Comparison of ENCODE assay signal across 19 cellular contexts in genomic region chr14:104685998-104686610, GRCh38. TPM values are rescaled to one million over a fixed set of nuclear protein-coding genes. Genes with fewer than 3 reads are reported as not detected.
DNase-seq lines count a peak whose midpoint lies in the region; ATAC-seq and FAIRE-seq lines count a peak whose summit lies in the region.
"Had no signal": no experiment of that assay in that cellular context is flagged by ENCODE, and none has a peak within 500 bp of the region (broad histone marks: within the 10 kb centered on the region; RNA-seq: fewer than 3 reads in every experiment).

No MANE protein-coding gene starts in this region.

- POLR2A ChIA-PET in activated naive CD8-positive, alpha-beta T cell treated with anti-CD3 and anti-CD28 coated beads, Interleukin-2, amount 10 ng/mL, durations not matched to agents 7 days and 5 days (lab: Charles Lee): interaction anchor here (1.2 to 6.5 kb wide), 2 partner anchors 8 to 12 kb away, joined by 3 to 52 read pairs; no protein-coding TSS in a partner anchor

- H3K36me3 Mint-ChIP-seq in activated CD4-positive, alpha-beta T cell treated with anti-CD3 and anti-CD28 coated beads, Interleukin-2, amount 10 ng/mL, durations not matched to agents 24 days and 14 days (ENCODE audit: low read depth): peaks cover 3% of the 10 kb centered on the region
- H3K36me3 Mint-ChIP-seq in activated naive CD8-positive, alpha-beta T cell treated with anti-CD3 and anti-CD28 coated beads, Interleukin-2, amount 10 ng/mL, durations not matched to agents 7 days and 5 days: peaks cover under 1% of the 10 kb centered on the region
- no peaks in the 10 kb centered on the region for H3K36me3 Mint-ChIP-seq in stimulated activated memory B cell treated with anti-CD40 and anti-IgM and Interleukin-4, amounts not matched to agents 10 μg/mL and 1 μg/mL and 100 μg/mL, for 72 hours
- H3K36me3 Mint-ChIP-seq: CD8-positive, alpha-beta memory T cell had no signal

- intact Hi-C loops in activated CD4-positive, alpha-beta T cell treated with anti-CD3 and anti-CD28 coated beads, Interleukin-2, amount 10 ng/mL, durations not matched to agents 24 days and 14 days (cut with micrococcal nuclease): loop anchor here (5.0 kb wide), 1 partner anchor 34 kb away; no protein-coding TSS in a partner anchor

- peaks cover 35% of the 10 kb centered on the region for H3K4me1 Mint-ChIP-seq in activated CD4-positive, alpha-beta T cell treated with anti-CD3 and anti-CD28 coated beads, Interleukin-2, amount 10 ng/mL, durations not matched to agents 24 days and 14 days
- peaks cover 32% of the 10 kb centered on the region for H3K4me1 Mint-ChIP-seq in activated naive CD8-positive, alpha-beta T cell treated with anti-CD3 and anti-CD28 coated beads, Interleukin-2, amount 10 ng/mL, durations not matched to agents 7 days and 5 days
- peaks cover 58% of the 10 kb centered on the region for H3K4me1 Mint-ChIP-seq in stimulated activated memory B cell treated with anti-CD40 and anti-IgM and Interleukin-4, amounts not matched to agents 10 μg/mL and 1 μg/mL and 100 μg/mL, for 72 hours

- no peak for ATAC-seq in activated naive CD8-positive, alpha-beta T cell treated with anti-CD3 and anti-CD28 coated beads, Interleukin-2, amount 10 ng/mL, durations not matched to agents 7 days and 5 days (ENCODE audit: low read depth)
- ATAC-seq in stimulated activated memory B cell treated with anti-CD40 and anti-IgM and Interleukin-4, amounts not matched to agents 10 μg/mL and 1 μg/mL and 100 μg/mL, for 72 hours: no peak
- ATAC-seq: activated T-cell treated with anti-CD3 and anti-CD28 coated beads, Interleukin-2, amount 50 U/mL, for 4 hours; left lobe of liver; stimulated activated naive B cell treated with anti-CD40 and anti-IgM and Interleukin-4, amounts not matched to agents 10 μg/mL and 1 μg/mL and 100 μg/mL, for 72 hours; T-helper 17 cell had no signal

- FAIRE-seq in HTR-8/SVneo (lab: Jason Lieb, UNC): peak; percentile 68

- H3K4me3 Mint-ChIP-seq in activated CD4-positive, alpha-beta T cell treated with anti-CD3 and anti-CD28 coated beads, Interleukin-2, amount 10 ng/mL, durations not matched to agents 24 days and 14 days: peak overlapping the region; percentile 40
- H3K4me3 Mint-ChIP-seq in activated naive CD8-positive, alpha-beta T cell treated with anti-CD3 and anti-CD28 coated beads, Interleukin-2, amount 10 ng/mL, durations not matched to agents 7 days and 5 days: no peak overlapping the region
- H3K4me3 Mint-ChIP-seq in stimulated activated memory B cell treated with anti-CD40 and anti-IgM and Interleukin-4, amounts not matched to agents 10 μg/mL and 1 μg/mL and 100 μg/mL, for 72 hours: no peak overlapping the region
- H3K4me3 Mint-ChIP-seq: activated T-cell treated with anti-CD3 and anti-CD28 coated beads, Interleukin-2, amount 50 U/mL, for 4 hours; H9; stimulated activated naive B cell treated with anti-CD40 and anti-IgM and Interleukin-4, amounts not matched to agents 10 μg/mL and 1 μg/mL and 100 μg/mL, for 72 hours had no signal

- peaks cover 2% of the 10 kb centered on the region for H3K27me3 Mint-ChIP-seq in activated CD4-positive, alpha-beta T cell treated with anti-CD3 and anti-CD28 coated beads, Interleukin-2, amount 10 ng/mL, durations not matched to agents 24 days and 14 days
- peaks cover 6% of the 10 kb centered on the region for H3K27me3 Mint-ChIP-seq in activated naive CD8-positive, alpha-beta T cell treated with anti-CD3 and anti-CD28 coated beads, Interleukin-2, amount 10 ng/mL, durations not matched to agents 7 days and 5 days
- no peaks in the 10 kb centered on the region for H3K27me3 Mint-ChIP-seq in stimulated activated memory B cell treated with anti-CD40 and anti-IgM and Interleukin-4, amounts not matched to agents 10 μg/mL and 1 μg/mL and 100 μg/mL, for 72 hours
- H3K27me3 Mint-ChIP-seq: stimulated activated naive B cell treated with anti-CD40 and anti-IgM and Interleukin-4, amounts not matched to agents 10 μg/mL and 1 μg/mL and 100 μg/mL, for 72 hours; T-helper 17 cell had no signal

- no peaks in the 10 kb centered on the region for H3K9me3 Mint-ChIP-seq in activated CD4-positive, alpha-beta T cell treated with anti-CD3 and anti-CD28 coated beads, Interleukin-2, amount 10 ng/mL, durations not matched to agents 24 days and 14 days
- H3K9me3 Mint-ChIP-seq in activated naive CD8-positive, alpha-beta T cell treated with anti-CD3 and anti-CD28 coated beads, Interleukin-2, amount 10 ng/mL, durations not matched to agents 7 days and 5 days: no peaks in the 10 kb centered on the region
- peaks cover 3% of the 10 kb centered on the region for H3K9me3 Mint-ChIP-seq in stimulated activated memory B cell treated with anti-CD40 and anti-IgM and Interleukin-4, amounts not matched to agents 10 μg/mL and 1 μg/mL and 100 μg/mL, for 72 hours
- H3K9me3 Mint-ChIP-seq: activated T-cell treated with anti-CD3 and anti-CD28 coated beads, Interleukin-2, amount 50 U/mL, for 4 hours; CD8-positive, alpha-beta memory T cell had no signal

- H3K27ac Mint-ChIP-seq in activated CD4-positive, alpha-beta T cell treated with anti-CD3 and anti-CD28 coated beads, Interleukin-2, amount 10 ng/mL, durations not matched to agents 24 days and 14 days: peak overlapping the region; percentile 81
- H3K27ac Mint-ChIP-seq in activated naive CD8-positive, alpha-beta T cell treated with anti-CD3 and anti-CD28 coated beads, Interleukin-2, amount 10 ng/mL, durations not matched to agents 7 days and 5 days: peak overlapping the region; percentile 65
- peak overlapping the region; percentile 75 for H3K27ac Mint-ChIP-seq in stimulated activated memory B cell treated with anti-CD40 and anti-IgM and Interleukin-4, amounts not matched to agents 10 μg/mL and 1 μg/mL and 100 μg/mL, for 72 hours
- H3K27ac Mint-ChIP-seq: H9 had no signal

- no peak for DNase-seq in activated CD4-positive, alpha-beta T cell treated with anti-CD3 and anti-CD28 coated beads, Interleukin-2, amount 10 ng/mL, durations not matched to agents 24 days and 14 days
- DNase-seq in activated CD4-positive, alpha-beta T cell treated with anti-CD3 and anti-CD28 coated beads, Interleukin-2, amount 50 U/mL, for 1 hour: no peak
- DNase-seq in HTR-8/SVneo (ENCODE audit: insufficient read length, low spot score) (no peak), germinal center (ENCODE audit: low spot score) (no peak), NCI-H510A treated with DMSO at 0.1 percent for 48 hours (lab: John Stamatoyannopoulos, UW) (no peak), cerebellum (ENCODE audit: low spot score) (no peak)
- no peak for DNase-seq in activated naive CD8-positive, alpha-beta T cell treated with anti-CD3 and anti-CD28 coated beads, Interleukin-2, amount 10 ng/mL, durations not matched to agents 7 days and 5 days
- DNase-seq: activated T-cell treated with anti-CD3 and anti-CD28 coated beads, Interleukin-2, amount 50 U/mL, for 4 hours; CD8-positive, alpha-beta memory T cell; DMS153; H9; KG1; NCI-H1436; NCI-H345; NCI-H82; stimulated activated naive B cell treated with anti-CD40 and anti-IgM and Interleukin-4, amounts not matched to agents 10 μg/mL and 1 μg/mL and 100 μg/mL, for 72 hours; T-helper 17 cell had no signal

RNA-seq across cellular contexts. Expression of gene INF2, which starts 3.3 kb away (rescaled TPM):
- 90.9 and 92.3 TPM in 2 replicates for total RNA-seq in activated CD4-positive, alpha-beta T cell treated with anti-CD3 and anti-CD28 coated beads, Interleukin-2, amount 10 ng/mL, durations not matched to agents 24 days and 14 days
- total RNA-seq in activated naive CD8-positive, alpha-beta T cell treated with anti-CD3 and anti-CD28 coated beads, Interleukin-2, amount 10 ng/mL, durations not matched to agents 7 days and 5 days: 100 to 1,000 TPM; 107 to 110 TPM
- 4.2 TPM for total RNA-seq in cerebellum

RNA-seq across cellular contexts. Expression of gene ADSS1, which starts 37.9 kb away (rescaled TPM):
- total RNA-seq in activated CD4-positive, alpha-beta T cell treated with anti-CD3 and anti-CD28 coated beads, Interleukin-2, amount 10 ng/mL, durations not matched to agents 24 days and 14 days: 0.96 and 1.4 TPM in 2 replicates
- total RNA-seq in activated naive CD8-positive, alpha-beta T cell treated with anti-CD3 and anti-CD28 coated beads, Interleukin-2, amount 10 ng/mL, durations not matched to agents 7 days and 5 days: 1 to 10 TPM; 2.4 to 2.8 TPM
- 1.9 TPM for total RNA-seq in cerebellum

Comparison
In these comparisons a context has a peak if more than half of its experiments do, and no peak if none do; other contexts are left out.
1. RNA of gene INF2, which starts 3.3 kb away (total RNA-seq): 107 to 110 TPM in activated naive CD8-positive, alpha-beta T cell treated with anti-CD3 and anti-CD28 coated beads, Interleukin-2, amount 10 ng/mL, durations not matched to agents 7 days and 5 days and 90.9 to 92.3 TPM in activated CD4-positive, alpha-beta T cell treated with anti-CD3 and anti-CD28 coated beads, Interleukin-2, amount 10 ng/mL, durations not matched to agents 24 days and 14 days; 4.2 TPM in cerebellum (single experiment); every median in the first group is over 10 times any median in the second.
2. Peak in every context shown above with its lines, with median percentiles within 50 percentile points of each other: H3K27ac Mint-ChIP-seq.